Comparison of ENCODE assay signal across 1 cellular context in the genomic region with DNA sequence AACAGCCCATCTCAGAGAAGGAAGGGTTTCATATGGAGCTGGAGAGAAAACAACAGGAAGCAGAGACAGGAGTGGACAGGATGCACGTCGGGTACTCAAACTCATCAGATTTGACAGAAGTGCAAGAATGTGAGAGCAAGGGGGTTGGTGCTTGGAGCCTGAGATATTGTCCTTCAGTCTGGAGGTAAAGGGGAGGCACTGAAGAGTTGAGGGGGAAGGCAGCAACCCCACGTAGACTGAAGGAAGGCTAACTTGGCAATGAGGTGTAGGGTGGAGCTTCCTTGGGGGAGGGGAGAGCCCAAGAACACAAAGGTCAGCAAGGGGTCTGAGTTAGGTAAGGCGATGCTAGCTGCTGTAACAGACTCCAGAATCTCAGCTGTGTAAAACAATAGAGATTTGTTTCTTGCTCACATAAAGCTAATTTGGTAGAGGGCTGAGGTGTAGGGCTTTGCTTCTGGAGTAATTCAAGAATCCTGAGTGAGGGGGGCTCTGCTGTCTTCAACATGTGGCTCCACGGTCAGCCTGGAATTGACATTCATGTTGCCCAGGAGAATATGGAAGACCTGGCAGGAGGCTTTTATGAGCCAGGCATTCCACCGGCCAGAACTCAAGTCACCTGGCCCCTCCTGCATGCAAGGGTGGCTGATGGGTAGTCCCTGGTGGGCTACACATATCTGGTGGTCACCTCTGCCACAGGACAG.
TF ChIP-seq lines count a peak whose summit lies in the region.

No MANE protein-coding gene starts in this region.

TF ChIP-seq in HepG2, 621 proteins besides CTCF, POLR2A, EP300 and RAD21 (continued from another document):
- TF ChIP-seq, protein P1, sequence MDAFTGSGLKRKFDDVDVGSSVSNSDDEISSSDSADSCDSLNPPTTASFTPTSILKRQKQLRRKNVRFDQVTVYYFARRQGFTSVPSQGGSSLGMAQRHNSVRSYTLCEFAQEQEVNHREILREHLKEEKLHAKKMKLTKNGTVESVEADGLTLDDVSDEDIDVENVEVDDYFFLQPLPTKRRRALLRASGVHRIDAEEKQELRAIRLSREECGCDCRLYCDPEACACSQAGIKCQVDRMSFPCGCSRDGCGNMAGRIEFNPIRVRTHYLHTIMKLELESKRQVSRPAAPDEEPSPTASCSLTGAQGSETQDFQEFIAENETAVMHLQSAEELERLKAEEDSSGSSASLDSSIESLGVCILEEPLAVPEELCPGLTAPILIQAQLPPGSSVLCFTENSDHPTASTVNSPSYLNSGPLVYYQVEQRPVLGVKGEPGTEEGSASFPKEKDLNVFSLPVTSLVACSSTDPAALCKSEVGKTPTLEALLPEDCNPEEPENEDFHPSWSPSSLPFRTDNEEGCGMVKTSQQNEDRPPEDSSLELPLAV (CRISPR knock-in tag; conservative IDR thresholded peaks at IDR 0.05; ENCODE audit: low read depth): no peak
- TF ChIP-seq LCORL (IDR thresholded peaks at IDR 0.05): no peak
- TF ChIP-seq LCORL (CRISPR knock-in tag; IDR thresholded peaks at IDR 0.05): no peak
- TF ChIP-seq REL (CRISPR knock-in tag; conservative IDR thresholded peaks at IDR 0.05): no peak
- no peak for TF ChIP-seq ZSCAN20 (CRISPR knock-in tag; IDR thresholded peaks at IDR 0.05; ENCODE audit: borderline replicate concordance)
- TF ChIP-seq, protein P2, sequence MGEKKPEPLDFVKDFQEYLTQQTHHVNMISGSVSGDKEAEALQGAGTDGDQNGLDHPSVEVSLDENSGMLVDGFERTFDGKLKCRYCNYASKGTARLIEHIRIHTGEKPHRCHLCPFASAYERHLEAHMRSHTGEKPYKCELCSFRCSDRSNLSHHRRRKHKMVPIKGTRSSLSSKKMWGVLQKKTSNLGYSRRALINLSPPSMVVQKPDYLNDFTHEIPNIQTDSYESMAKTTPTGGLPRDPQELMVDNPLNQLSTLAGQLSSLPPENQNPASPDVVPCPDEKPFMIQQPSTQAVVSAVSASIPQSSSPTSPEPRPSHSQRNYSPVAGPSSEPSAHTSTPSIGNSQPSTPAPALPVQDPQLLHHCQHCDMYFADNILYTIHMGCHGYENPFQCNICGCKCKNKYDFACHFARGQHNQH (CRISPR knock-in tag; IDR thresholded peaks at IDR 0.05): 0 out of 2 replicates have a peak, but pooled peaks have one; percentile 23
- peak; percentile 36; the same call in 1 of the 2 replicates for TF ChIP-seq HNF4A (CRISPR knock-in tag; IDR thresholded peaks at IDR 0.05)
- TF ChIP-seq SMARCC2 (IDR thresholded peaks at IDR 0.05): no peak
- TF ChIP-seq EZH2 (conservative IDR thresholded peaks at IDR 0.05; ENCODE audit: low read depth, low read length): no peak
- no peak for TF ChIP-seq ZNF160 (CRISPR knock-in tag; IDR thresholded peaks at IDR 0.05)
- no peak for TF ChIP-seq MXI1 (IDR thresholded peaks at IDR 0.05; ENCODE audit: borderline replicate concordance, low read depth, low read length)
- TF ChIP-seq, protein P3, sequence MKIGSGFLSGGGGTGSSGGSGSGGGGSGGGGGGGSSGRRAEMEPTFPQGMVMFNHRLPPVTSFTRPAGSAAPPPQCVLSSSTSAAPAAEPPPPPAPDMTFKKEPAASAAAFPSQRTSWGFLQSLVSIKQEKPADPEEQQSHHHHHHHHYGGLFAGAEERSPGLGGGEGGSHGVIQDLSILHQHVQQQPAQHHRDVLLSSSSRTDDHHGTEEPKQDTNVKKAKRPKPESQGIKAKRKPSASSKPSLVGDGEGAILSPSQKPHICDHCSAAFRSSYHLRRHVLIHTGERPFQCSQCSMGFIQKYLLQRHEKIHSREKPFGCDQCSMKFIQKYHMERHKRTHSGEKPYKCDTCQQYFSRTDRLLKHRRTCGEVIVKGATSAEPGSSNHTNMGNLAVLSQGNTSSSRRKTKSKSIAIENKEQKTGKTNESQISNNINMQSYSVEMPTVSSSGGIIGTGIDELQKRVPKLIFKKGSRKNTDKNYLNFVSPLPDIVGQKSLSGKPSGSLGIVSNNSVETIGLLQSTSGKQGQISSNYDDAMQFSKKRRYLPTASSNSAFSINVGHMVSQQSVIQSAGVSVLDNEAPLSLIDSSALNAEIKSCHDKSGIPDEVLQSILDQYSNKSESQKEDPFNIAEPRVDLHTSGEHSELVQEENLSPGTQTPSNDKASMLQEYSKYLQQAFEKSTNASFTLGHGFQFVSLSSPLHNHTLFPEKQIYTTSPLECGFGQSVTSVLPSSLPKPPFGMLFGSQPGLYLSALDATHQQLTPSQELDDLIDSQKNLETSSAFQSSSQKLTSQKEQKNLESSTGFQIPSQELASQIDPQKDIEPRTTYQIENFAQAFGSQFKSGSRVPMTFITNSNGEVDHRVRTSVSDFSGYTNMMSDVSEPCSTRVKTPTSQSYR (CRISPR knock-in tag; IDR thresholded peaks at IDR 0.05; ENCODE audit: borderline replicate concordance): peak; percentile 86
- no peak for TF ChIP-seq MATR3 (CRISPR knock-in tag; IDR thresholded peaks at IDR 0.05)
- no peak for TF ChIP-seq ISX (CRISPR knock-in tag; conservative IDR thresholded peaks at IDR 0.05)
- peak; percentile 99 for TF ChIP-seq ZNF12 (CRISPR knock-in tag; IDR thresholded peaks at IDR 0.05)
- TF ChIP-seq FOXC1 (CRISPR knock-in tag; IDR thresholded peaks at IDR 0.05; ENCODE audit: borderline replicate concordance): 0 out of 2 replicates have a peak, but pooled peaks have one; percentile 28
- no peak for TF ChIP-seq ZFP36L1 (CRISPR knock-in tag; IDR thresholded peaks at IDR 0.05)
- TF ChIP-seq ZNF333 (CRISPR knock-in tag; IDR thresholded peaks at IDR 0.05; ENCODE audit: borderline replicate concordance): 0 out of 2 replicates have a peak, but pooled peaks have one; percentile 13
- TF ChIP-seq ZBTB21 (CRISPR knock-in tag; IDR thresholded peaks at IDR 0.05): no peak
- TF ChIP-seq, protein P4, sequence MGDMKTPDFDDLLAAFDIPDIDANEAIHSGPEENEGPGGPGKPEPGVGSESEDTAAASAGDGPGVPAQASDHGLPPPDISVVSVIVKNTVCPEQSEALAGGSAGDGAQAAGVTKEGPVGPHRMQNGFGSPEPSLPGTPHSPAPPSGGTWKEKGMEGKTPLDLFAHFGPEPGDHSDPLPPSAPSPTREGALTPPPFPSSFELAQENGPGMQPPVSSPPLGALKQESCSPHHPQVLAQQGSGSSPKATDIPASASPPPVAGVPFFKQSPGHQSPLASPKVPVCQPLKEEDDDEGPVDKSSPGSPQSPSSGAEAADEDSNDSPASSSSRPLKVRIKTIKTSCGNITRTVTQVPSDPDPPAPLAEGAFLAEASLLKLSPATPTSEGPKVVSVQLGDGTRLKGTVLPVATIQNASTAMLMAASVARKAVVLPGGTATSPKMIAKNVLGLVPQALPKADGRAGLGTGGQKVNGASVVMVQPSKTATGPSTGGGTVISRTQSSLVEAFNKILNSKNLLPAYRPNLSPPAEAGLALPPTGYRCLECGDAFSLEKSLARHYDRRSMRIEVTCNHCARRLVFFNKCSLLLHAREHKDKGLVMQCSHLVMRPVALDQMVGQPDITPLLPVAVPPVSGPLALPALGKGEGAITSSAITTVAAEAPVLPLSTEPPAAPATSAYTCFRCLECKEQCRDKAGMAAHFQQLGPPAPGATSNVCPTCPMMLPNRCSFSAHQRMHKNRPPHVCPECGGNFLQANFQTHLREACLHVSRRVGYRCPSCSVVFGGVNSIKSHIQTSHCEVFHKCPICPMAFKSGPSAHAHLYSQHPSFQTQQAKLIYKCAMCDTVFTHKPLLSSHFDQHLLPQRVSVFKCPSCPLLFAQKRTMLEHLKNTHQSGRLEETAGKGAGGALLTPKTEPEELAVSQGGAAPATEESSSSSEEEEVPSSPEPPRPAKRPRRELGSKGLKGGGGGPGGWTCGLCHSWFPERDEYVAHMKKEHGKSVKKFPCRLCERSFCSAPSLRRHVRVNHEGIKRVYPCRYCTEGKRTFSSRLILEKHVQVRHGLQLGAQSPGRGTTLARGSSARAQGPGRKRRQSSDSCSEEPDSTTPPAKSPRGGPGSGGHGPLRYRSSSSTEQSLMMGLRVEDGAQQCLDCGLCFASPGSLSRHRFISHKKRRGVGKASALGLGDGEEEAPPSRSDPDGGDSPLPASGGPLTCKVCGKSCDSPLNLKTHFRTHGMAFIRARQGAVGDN (CRISPR knock-in tag; IDR thresholded peaks at IDR 0.05): peak; percentile 30
- TF ChIP-seq, protein P5, sequence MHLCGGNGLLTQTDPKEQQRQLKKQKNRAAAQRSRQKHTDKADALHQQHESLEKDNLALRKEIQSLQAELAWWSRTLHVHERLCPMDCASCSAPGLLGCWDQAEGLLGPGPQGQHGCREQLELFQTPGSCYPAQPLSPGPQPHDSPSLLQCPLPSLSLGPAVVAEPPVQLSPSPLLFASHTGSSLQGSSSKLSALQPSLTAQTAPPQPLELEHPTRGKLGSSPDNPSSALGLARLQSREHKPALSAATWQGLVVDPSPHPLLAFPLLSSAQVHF (CRISPR knock-in tag; IDR thresholded peaks at IDR 0.05): no peak
- TF ChIP-seq, protein P6, sequence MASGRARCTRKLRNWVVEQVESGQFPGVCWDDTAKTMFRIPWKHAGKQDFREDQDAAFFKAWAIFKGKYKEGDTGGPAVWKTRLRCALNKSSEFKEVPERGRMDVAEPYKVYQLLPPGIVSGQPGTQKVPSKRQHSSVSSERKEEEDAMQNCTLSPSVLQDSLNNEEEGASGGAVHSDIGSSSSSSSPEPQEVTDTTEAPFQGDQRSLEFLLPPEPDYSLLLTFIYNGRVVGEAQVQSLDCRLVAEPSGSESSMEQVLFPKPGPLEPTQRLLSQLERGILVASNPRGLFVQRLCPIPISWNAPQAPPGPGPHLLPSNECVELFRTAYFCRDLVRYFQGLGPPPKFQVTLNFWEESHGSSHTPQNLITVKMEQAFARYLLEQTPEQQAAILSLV (CRISPR knock-in tag; IDR thresholded peaks at IDR 0.05; ENCODE audit: borderline replicate concordance): no peak
- TF ChIP-seq ZNF775 (CRISPR knock-in tag; IDR thresholded peaks at IDR 0.05; ENCODE audit: borderline replicate concordance): no peak
- no peak for TF ChIP-seq RXRA (CRISPR knock-in tag; IDR thresholded peaks at IDR 0.05)
- no peak for TF ChIP-seq DNMT1 (CRISPR knock-in tag; IDR thresholded peaks at IDR 0.05)
- no peak for TF ChIP-seq HDAC1 (CRISPR knock-in tag; IDR thresholded peaks at IDR 0.05)
- TF ChIP-seq ZNF550 (CRISPR knock-in tag; IDR thresholded peaks at IDR 0.05; ENCODE audit: borderline replicate concordance): no peak
- TF ChIP-seq NFKB2 (CRISPR knock-in tag; IDR thresholded peaks at IDR 0.05; ENCODE audit: borderline replicate concordance): no peak
- no peak for TF ChIP-seq PHF20 (CRISPR knock-in tag; IDR thresholded peaks at IDR 0.05)
- TF ChIP-seq, protein P7, sequence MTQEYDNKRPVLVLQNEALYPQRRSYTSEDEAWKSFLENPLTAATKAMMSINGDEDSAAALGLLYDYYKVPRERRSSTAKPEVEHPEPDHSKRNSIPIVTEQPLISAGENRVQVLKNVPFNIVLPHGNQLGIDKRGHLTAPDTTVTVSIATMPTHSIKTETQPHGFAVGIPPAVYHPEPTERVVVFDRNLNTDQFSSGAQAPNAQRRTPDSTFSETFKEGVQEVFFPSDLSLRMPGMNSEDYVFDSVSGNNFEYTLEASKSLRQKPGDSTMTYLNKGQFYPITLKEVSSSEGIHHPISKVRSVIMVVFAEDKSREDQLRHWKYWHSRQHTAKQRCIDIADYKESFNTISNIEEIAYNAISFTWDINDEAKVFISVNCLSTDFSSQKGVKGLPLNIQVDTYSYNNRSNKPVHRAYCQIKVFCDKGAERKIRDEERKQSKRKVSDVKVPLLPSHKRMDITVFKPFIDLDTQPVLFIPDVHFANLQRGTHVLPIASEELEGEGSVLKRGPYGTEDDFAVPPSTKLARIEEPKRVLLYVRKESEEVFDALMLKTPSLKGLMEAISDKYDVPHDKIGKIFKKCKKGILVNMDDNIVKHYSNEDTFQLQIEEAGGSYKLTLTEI (CRISPR knock-in tag; conservative IDR thresholded peaks at IDR 0.05): no peak
- TF ChIP-seq BRD4 (CRISPR knock-in tag; IDR thresholded peaks at IDR 0.05): no peak
